ENCODE assay signal across 9 cellular contexts in genomic region chr10:133274751-133275682, GRCh38. TPM values are rescaled to one million over a fixed set of nuclear protein-coding genes. Genes with fewer than 3 reads are reported as not detected.
DNase-seq lines count a peak whose midpoint lies in the region; ATAC-seq and TF ChIP-seq lines count a peak whose summit lies in the region.
"Had no signal": no experiment of that assay in that cellular context is flagged by ENCODE, and none has a peak within 500 bp of the region (broad histone marks: within the 10 kb centered on the region; RNA-seq: fewer than 3 reads in every experiment).

No MANE protein-coding gene starts in this region.

- no peaks in the 10 kb centered on the region for H3K9me3 Mint-ChIP-seq in memory B cell

- H3K27me3 ChIP-seq in upper lobe of left lung (peaks cover 0 to 4% (median 0%) of the 10 kb centered on the region in 4 donors), heart right ventricle (peaks cover 0 to 33% (median 27%) of the 10 kb centered on the region in 7 donors)

- DNase-seq in GM12865 (ENCODE audit: low read depth) (peak; percentile 92), NAMALWA (ENCODE audit: low spot score) (peak; percentile 59), activated T-cell treated with anti-CD3 and anti-CD28 coated beads for 1 hour (ENCODE audit: low read depth) (peak; percentile 62), memory B cell (ENCODE audit: low spot score in 2 of 2) (peak; percentile 73 to 75), upper lobe of left lung (peak; percentile 75 to 82), NCI-H526 treated with DMSO at 0.1 percent for 48 hours (lab: John Stamatoyannopoulos, UW) (no peak), heart right ventricle (no peak)
- DNase-seq: IMR-90 had no signal

- peaks cover 6% of the 10 kb centered on the region for H3K36me3 Mint-ChIP-seq in memory B cell

- TF ChIP-seq POLR2A in upper lobe of left lung (IDR thresholded peaks at IDR 0.05): peak in 1 of 4 donors; percentile 33

- peak; percentile 48 for ATAC-seq in GM21737 (IDR thresholded peaks at IDR 0.05; ENCODE audit: unreplicated experiment)
- ATAC-seq in memory B cell (ENCODE audit: low read depth): peak; percentile 68
- peak in 1 of 2 donors; percentile 11 for ATAC-seq in upper lobe of left lung (ENCODE audit: low FRiP score in 2 of 2)
- ATAC-seq in heart right ventricle: no peak

- peak overlapping the region; percentile 97 for H3K27ac Mint-ChIP-seq in memory B cell

- H3K4me3 ChIP-seq in GM12865 (ENCODE audit: low read depth, low read length): peak overlapping the region; percentile 89
- peak overlapping the region in 3 of 4 donors; percentile 39 to 44 (median 40) for H3K4me3 ChIP-seq in upper lobe of left lung
- H3K4me3 ChIP-seq in heart right ventricle: peak overlapping the region in 3 of 10 donors; percentile 27 to 54 (median 31)

- peaks cover 16 to 55% (median 39%) of the 10 kb centered on the region in 4 donors for H3K4me1 ChIP-seq in upper lobe of left lung
- peaks cover 0 to 56% (median 13%) of the 10 kb centered on the region in 9 donors for H3K4me1 ChIP-seq in heart right ventricle

- H3K36me3 ChIP-seq in upper lobe of left lung: peaks cover 5 to 48% (median 25%) of the 10 kb centered on the region in 4 donors
- H3K36me3 ChIP-seq in heart right ventricle: peaks cover 0 to 50% (median 8%) of the 10 kb centered on the region in 9 donors

- intact Hi-C loops in heart right ventricle (cut with DNase I): no loop called here

- TF ChIP-seq CTCF in GM12865 (IDR thresholded peaks at IDR 0.05; ENCODE audit: insufficient read depth, low read depth, low read length, missing control alignments) (no peak), upper lobe of left lung (IDR thresholded peaks at IDR 0.05) (no peak), heart right ventricle (IDR thresholded peaks at IDR 0.05) (no peak)

- 27 to 33% methylated on average over 3 to 26 of the region's 26 CpGs for WGBS in upper lobe of left lung, 2 donors
- WGBS in heart right ventricle, 2 donors: 38 to 41% methylated on average over 26 of the region's 26 CpGs

- H3K27ac ChIP-seq in upper lobe of left lung (peak overlapping the region; percentile 31 to 89 (median 85)), heart right ventricle (peak overlapping the region in 2 of 10 donors; percentile 66 to 94)

- peak overlapping the region; percentile 90 for H3K4me3 Mint-ChIP-seq in memory B cell

- no peaks in the 10 kb centered on the region for H3K27me3 Mint-ChIP-seq in memory B cell

- H3K4me1 Mint-ChIP-seq in memory B cell: peaks cover 21% of the 10 kb centered on the region

- no peak for TF ChIP-seq EP300 in upper lobe of left lung (IDR thresholded peaks at IDR 0.05)

- H3K9me3 ChIP-seq in upper lobe of left lung (no peaks in the 10 kb centered on the region), heart right ventricle (no peaks in the 10 kb centered on the region)

RNA-seq across cellular contexts. Expression of gene ADAM8, which starts 1.7 kb away (rescaled TPM):
- total RNA-seq in upper lobe of left lung: 10 to 100 TPM; 10.4 to 93.2 (median 32.9) TPM
- total RNA-seq in heart right ventricle: 1 to 10 TPM; 1.1 to 6.5 (median 1.7) TPM
- polyA plus RNA-seq in heart right ventricle: 1 to 10 TPM in 1 of 2 donors, under 1 TPM in 1; 0.88 to 1.4 TPM

RNA-seq across cellular contexts. Expression of gene TUBGCP2, which starts 33.7 kb away (rescaled TPM):
- 100 to 1,000 TPM in 1 of 6 donors, 10 to 100 TPM in 5; 41.7 to 106 (median 56.3) TPM for total RNA-seq in upper lobe of left lung
- 10 to 100 TPM; 31.5 to 48.3 (median 36.9) TPM for total RNA-seq in heart right ventricle
- 10 to 100 TPM; 37.5 to 77.6 TPM for polyA plus RNA-seq in heart right ventricle

RNA-seq across cellular contexts. Expression of gene ZNF511, which starts 33.7 kb away (rescaled TPM):
- total RNA-seq in upper lobe of left lung: 10 to 100 TPM; 12.6 to 44.2 (median 33.0) TPM
- 10 to 100 TPM; 30.6 to 54.6 (median 43.5) TPM for total RNA-seq in heart right ventricle
- 100 to 1,000 TPM in 1 of 2 donors, 10 to 100 TPM in 1; 38.7 to 129 TPM for polyA plus RNA-seq in heart right ventricle

RNA-seq across cellular contexts. Expression of gene VENTX, which starts 37.4 kb away (rescaled TPM):
- total RNA-seq in upper lobe of left lung (10 to 100 TPM in 1 of 6 donors, 1 to 10 TPM in 5; 1.7 to 11.5 (median 4.4) TPM), heart right ventricle (1 to 10 TPM in 1 of 10 donors, under 1 TPM in 8, not detected in 1; 0.19 to 1.5 (median 0.42) TPM)
- 1 to 10 TPM in 1 of 2 donors, under 1 TPM in 1; 0.83 to 1.3 TPM for polyA plus RNA-seq in heart right ventricle
- total RNA-seq: IMR-90 had no signal
- polyA plus RNA-seq: IMR-90 had no signal

RNA-seq across cellular contexts. Expression of gene UTF1, which starts 45.0 kb away (rescaled TPM):
- total RNA-seq in upper lobe of left lung (under 1 TPM in 2 of 6 donors, not detected in 4; 0.26 to 0.37 TPM), heart right ventricle (not detected)
- not detected for polyA plus RNA-seq in heart right ventricle
- total RNA-seq: IMR-90 had no signal
- polyA plus RNA-seq: IMR-90 had no signal

Comparison
In these comparisons a context has a peak if more than half of its experiments do, and no peak if none do; other contexts are left out.
1. DNase-seq: peak in GM12865 (single experiment), NAMALWA (single experiment), activated T-cell treated with anti-CD3 and anti-CD28 coated beads for 1 hour (single experiment), memory B cell (2 of 2) and upper lobe of left lung (2 of 2); none in NCI-H526 treated with DMSO at 0.1 percent for 48 hours (single experiment) and heart right ventricle (0 of 2).
2. ATAC-seq: peak in GM21737 (single experiment) and memory B cell (single experiment); none in heart right ventricle (0 of 8).